In the genomic region with DNA sequence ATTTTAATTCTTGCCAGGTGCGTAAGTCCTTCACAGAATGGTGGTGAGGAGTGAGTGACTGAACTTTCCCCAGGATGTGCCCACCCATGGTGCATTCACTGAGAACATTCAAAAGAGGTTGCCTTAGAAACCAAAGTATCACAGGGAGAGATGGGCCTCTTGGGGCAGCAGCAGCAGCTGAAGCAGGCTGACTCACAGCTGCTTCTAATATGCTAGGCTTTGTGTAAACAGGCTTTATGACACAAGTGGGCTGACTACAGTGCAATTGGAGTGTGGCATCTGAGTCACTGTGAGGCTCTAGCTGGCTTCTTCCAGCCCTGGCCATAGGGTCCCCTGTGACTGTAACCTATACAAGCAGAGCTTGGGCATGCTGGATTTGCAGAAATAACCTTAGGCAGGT, we compare ENCODE assay signal across 2 cellular contexts.
TF ChIP-seq lines count a peak whose summit lies in the region.

No MANE protein-coding gene starts in this region.

TF ChIP-seq in HEK293, 187 proteins besides CTCF, POLR2A, EP300 and RAD21 (continued from another document and continues in another):
- TF ChIP-seq, protein P1, sequence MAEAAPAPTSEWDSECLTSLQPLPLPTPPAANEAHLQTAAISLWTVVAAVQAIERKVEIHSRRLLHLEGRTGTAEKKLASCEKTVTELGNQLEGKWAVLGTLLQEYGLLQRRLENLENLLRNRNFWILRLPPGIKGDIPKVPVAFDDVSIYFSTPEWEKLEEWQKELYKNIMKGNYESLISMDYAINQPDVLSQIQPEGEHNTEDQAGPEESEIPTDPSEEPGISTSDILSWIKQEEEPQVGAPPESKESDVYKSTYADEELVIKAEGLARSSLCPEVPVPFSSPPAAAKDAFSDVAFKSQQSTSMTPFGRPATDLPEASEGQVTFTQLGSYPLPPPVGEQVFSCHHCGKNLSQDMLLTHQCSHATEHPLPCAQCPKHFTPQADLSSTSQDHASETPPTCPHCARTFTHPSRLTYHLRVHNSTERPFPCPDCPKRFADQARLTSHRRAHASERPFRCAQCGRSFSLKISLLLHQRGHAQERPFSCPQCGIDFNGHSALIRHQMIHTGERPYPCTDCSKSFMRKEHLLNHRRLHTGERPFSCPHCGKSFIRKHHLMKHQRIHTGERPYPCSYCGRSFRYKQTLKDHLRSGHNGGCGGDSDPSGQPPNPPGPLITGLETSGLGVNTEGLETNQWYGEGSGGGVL (tag by site-specific recombination; IDR thresholded peaks at IDR 0.05): no peak
- TF ChIP-seq HOXC10 (CRISPR knock-in tag; IDR thresholded peaks at IDR 0.05) (no peak), ZNF560 (tag by site-specific recombination; IDR thresholded peaks at IDR 0.05; ENCODE audit: borderline replicate concordance) (no peak), ZNF175 (tag by site-specific recombination; IDR thresholded peaks at IDR 0.05) (no peak), ZNF664 (tag by site-specific recombination; IDR thresholded peaks at IDR 0.05) (no peak), ZNF830 (tag by site-specific recombination; IDR thresholded peaks at IDR 0.05; ENCODE audit: low read depth) (no peak), ZNF404 (tag by site-specific recombination; IDR thresholded peaks at IDR 0.05) (no peak), ZNF473 (tag by site-specific recombination; IDR thresholded peaks at IDR 0.05) (no peak), ZNF239 (tag by site-specific recombination; IDR thresholded peaks at IDR 0.05) (no peak), ZNF223 (tag by site-specific recombination; IDR thresholded peaks at IDR 0.05) (no peak), ZNF76 (tag by site-specific recombination; IDR thresholded peaks at IDR 0.05; ENCODE audit: borderline replicate concordance, low read depth) (no peak), ZFP37 (tag by site-specific recombination; IDR thresholded peaks at IDR 0.05) (no peak), RBAK (tag by site-specific recombination; IDR thresholded peaks at IDR 0.05) (no peak), ZNF16 (tag by site-specific recombination; IDR thresholded peaks at IDR 0.05; ENCODE audit: low read depth) (no peak), ZNF248 (tag by site-specific recombination; IDR thresholded peaks at IDR 0.05) (no peak), ZNF366 (tag by site-specific recombination; conservative IDR thresholded peaks at IDR 0.05) (no peak), ZBTB21 (tag by site-specific recombination; IDR thresholded peaks at IDR 0.05) (no peak), ZNF24 (tag by site-specific recombination; IDR thresholded peaks at IDR 0.05) (no peak; the same call in 1 of the 2 replicates), ZNF529 (tag by site-specific recombination; IDR thresholded peaks at IDR 0.05; ENCODE audit: insufficient replicate concordance) (peak; percentile 11), ZNF707 (tag by site-specific recombination; IDR thresholded peaks at IDR 0.05) (no peak), REPIN1 (tag by site-specific recombination; IDR thresholded peaks at IDR 0.05; ENCODE audit: low read depth) (no peak), ZSCAN23 (tag by site-specific recombination; IDR thresholded peaks at IDR 0.05) (0 out of 2 replicates have a peak, but pooled peaks have one; percentile 61), ZNF202 (tag by site-specific recombination; IDR thresholded peaks at IDR 0.05; ENCODE audit: borderline replicate concordance) (no peak), ZNF624 (tag by site-specific recombination; IDR thresholded peaks at IDR 0.05) (no peak)
- TF ChIP-seq, protein P2, sequence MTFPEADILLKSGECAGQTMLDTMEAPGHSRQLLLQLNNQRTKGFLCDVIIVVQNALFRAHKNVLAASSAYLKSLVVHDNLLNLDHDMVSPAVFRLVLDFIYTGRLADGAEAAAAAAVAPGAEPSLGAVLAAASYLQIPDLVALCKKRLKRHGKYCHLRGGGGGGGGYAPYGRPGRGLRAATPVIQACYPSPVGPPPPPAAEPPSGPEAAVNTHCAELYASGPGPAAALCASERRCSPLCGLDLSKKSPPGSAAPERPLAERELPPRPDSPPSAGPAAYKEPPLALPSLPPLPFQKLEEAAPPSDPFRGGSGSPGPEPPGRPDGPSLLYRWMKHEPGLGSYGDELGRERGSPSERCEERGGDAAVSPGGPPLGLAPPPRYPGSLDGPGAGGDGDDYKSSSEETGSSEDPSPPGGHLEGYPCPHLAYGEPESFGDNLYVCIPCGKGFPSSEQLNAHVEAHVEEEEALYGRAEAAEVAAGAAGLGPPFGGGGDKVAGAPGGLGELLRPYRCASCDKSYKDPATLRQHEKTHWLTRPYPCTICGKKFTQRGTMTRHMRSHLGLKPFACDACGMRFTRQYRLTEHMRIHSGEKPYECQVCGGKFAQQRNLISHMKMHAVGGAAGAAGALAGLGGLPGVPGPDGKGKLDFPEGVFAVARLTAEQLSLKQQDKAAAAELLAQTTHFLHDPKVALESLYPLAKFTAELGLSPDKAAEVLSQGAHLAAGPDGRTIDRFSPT (tag by site-specific recombination; IDR thresholded peaks at IDR 0.05): no peak
- TF ChIP-seq, protein P3, sequence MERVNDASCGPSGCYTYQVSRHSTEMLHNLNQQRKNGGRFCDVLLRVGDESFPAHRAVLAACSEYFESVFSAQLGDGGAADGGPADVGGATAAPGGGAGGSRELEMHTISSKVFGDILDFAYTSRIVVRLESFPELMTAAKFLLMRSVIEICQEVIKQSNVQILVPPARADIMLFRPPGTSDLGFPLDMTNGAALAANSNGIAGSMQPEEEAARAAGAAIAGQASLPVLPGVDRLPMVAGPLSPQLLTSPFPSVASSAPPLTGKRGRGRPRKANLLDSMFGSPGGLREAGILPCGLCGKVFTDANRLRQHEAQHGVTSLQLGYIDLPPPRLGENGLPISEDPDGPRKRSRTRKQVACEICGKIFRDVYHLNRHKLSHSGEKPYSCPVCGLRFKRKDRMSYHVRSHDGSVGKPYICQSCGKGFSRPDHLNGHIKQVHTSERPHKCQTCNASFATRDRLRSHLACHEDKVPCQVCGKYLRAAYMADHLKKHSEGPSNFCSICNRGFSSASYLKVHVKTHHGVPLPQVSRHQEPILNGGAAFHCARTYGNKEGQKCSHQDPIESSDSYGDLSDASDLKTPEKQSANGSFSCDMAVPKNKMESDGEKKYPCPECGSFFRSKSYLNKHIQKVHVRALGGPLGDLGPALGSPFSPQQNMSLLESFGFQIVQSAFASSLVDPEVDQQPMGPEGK (tag by site-specific recombination; IDR thresholded peaks at IDR 0.05): peak; percentile 43; the same call in 1 of the 2 replicates
- TF ChIP-seq, protein P4, sequence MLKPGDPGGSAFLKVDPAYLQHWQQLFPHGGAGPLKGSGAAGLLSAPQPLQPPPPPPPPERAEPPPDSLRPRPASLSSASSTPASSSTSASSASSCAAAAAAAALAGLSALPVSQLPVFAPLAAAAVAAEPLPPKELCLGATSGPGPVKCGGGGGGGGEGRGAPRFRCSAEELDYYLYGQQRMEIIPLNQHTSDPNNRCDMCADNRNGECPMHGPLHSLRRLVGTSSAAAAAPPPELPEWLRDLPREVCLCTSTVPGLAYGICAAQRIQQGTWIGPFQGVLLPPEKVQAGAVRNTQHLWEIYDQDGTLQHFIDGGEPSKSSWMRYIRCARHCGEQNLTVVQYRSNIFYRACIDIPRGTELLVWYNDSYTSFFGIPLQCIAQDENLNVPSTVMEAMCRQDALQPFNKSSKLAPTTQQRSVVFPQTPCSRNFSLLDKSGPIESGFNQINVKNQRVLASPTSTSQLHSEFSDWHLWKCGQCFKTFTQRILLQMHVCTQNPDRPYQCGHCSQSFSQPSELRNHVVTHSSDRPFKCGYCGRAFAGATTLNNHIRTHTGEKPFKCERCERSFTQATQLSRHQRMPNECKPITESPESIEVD (tag by site-specific recombination; IDR thresholded peaks at IDR 0.05): 0 out of 2 replicates have a peak, but pooled peaks have one; percentile 23

TF ChIP-seq in HepG2, 621 proteins besides CTCF, POLR2A, EP300 and RAD21 (continued from another document and continues in another):
- TF ChIP-seq ZNF792 (CRISPR knock-in tag; IDR thresholded peaks at IDR 0.05) (peak; percentile 45; the same call in 1 of the 2 replicates), BCL6 (CRISPR knock-in tag; IDR thresholded peaks at IDR 0.05) (0 out of 2 replicates have a peak, but pooled peaks have one; percentile 7), NR2F6 (IDR thresholded peaks at IDR 0.05) (no peak), NR2F6 (CRISPR knock-in tag; IDR thresholded peaks at IDR 0.05) (no peak), ZNF614 (CRISPR knock-in tag; IDR thresholded peaks at IDR 0.05; ENCODE audit: borderline replicate concordance) (peak; percentile 40; the same call in 1 of the 2 replicates), ZNF12 (CRISPR knock-in tag; IDR thresholded peaks at IDR 0.05) (peak; percentile 96), FOXO1 (CRISPR knock-in tag; IDR thresholded peaks at IDR 0.05) (peak; percentile 84), HDAC1 (CRISPR knock-in tag; IDR thresholded peaks at IDR 0.05) (0 out of 2 replicates have a peak, but pooled peaks have one; percentile 29), MTF1 (CRISPR knock-in tag; IDR thresholded peaks at IDR 0.05) (no peak), RFX3 (CRISPR knock-in tag; IDR thresholded peaks at IDR 0.05) (peak; percentile 62), DPF2 (CRISPR knock-in tag; IDR thresholded peaks at IDR 0.05; ENCODE audit: borderline replicate concordance, low read depth) (peak; percentile 30; the same call in 1 of the 2 replicates), XRCC5 (optimal IDR thresholded peaks at IDR 0.05; ENCODE audit: low read length) (peak; percentile 65), TBX2 (CRISPR knock-in tag; IDR thresholded peaks at IDR 0.05; ENCODE audit: borderline replicate concordance) (0 out of 2 replicates have a peak, but pooled peaks have one; percentile 24), SOX13 (IDR thresholded peaks at IDR 0.05) (no peak), SOX13 (CRISPR knock-in tag; conservative IDR thresholded peaks at IDR 0.05 in 1 of 2, IDR thresholded peaks at IDR 0.05 in 1 of 2) (peak in 1 of 2 experiments; percentile 48; a peak in 1 of 4 replicates), FOXK1 (CRISPR knock-in tag; IDR thresholded peaks at IDR 0.05; ENCODE audit: borderline replicate concordance, low read depth) (peak; percentile 70; the same call in 1 of the 2 replicates), SUZ12 (IDR thresholded peaks at IDR 0.05; ENCODE audit: low read depth, low read length) (no peak), HNRNPH1 (optimal IDR thresholded peaks at IDR 0.05; ENCODE audit: low read depth, low read length) (no peak), CEBPG (CRISPR knock-in tag; IDR thresholded peaks at IDR 0.05) (peak; percentile 60), ZNF766 (CRISPR knock-in tag; IDR thresholded peaks at IDR 0.05; ENCODE audit: borderline replicate concordance) (no peak), KLF16 (CRISPR knock-in tag; IDR thresholded peaks at IDR 0.05) (0 out of 4 replicates have a peak, but pooled peaks of 1 of the 2 experiments have one; percentile 36)
- TF ChIP-seq, protein P5, sequence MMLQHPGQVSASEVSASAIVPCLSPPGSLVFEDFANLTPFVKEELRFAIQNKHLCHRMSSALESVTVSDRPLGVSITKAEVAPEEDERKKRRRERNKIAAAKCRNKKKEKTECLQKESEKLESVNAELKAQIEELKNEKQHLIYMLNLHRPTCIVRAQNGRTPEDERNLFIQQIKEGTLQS (CRISPR knock-in tag; IDR thresholded peaks at IDR 0.05): peak; percentile 50; the same call in 1 of the 2 replicates
- TF ChIP-seq, protein P6, sequence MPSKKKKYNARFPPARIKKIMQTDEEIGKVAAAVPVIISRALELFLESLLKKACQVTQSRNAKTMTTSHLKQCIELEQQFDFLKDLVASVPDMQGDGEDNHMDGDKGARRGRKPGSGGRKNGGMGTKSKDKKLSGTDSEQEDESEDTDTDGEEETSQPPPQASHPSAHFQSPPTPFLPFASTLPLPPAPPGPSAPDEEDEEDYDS (CRISPR knock-in tag; IDR thresholded peaks at IDR 0.05): peak; percentile 34; the same call in 1 of the 2 replicates
- TF ChIP-seq, protein P7, sequence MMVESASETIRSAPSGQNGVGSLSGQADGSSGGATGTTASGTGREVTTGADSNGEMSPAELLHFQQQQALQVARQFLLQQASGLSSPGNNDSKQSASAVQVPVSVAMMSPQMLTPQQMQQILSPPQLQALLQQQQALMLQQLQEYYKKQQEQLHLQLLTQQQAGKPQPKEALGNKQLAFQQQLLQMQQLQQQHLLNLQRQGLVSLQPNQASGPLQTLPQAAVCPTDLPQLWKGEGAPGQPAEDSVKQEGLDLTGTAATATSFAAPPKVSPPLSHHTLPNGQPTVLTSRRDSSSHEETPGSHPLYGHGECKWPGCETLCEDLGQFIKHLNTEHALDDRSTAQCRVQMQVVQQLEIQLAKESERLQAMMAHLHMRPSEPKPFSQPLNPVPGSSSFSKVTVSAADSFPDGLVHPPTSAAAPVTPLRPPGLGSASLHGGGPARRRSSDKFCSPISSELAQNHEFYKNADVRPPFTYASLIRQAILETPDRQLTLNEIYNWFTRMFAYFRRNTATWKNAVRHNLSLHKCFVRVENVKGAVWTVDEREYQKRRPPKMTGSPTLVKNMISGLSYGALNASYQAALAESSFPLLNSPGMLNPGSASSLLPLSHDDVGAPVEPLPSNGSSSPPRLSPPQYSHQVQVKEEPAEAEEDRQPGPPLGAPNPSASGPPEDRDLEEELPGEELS (CRISPR knock-in tag; IDR thresholded peaks at IDR 0.05): peak; percentile 54; the same call in 1 of the 2 replicates
- TF ChIP-seq, protein P8, sequence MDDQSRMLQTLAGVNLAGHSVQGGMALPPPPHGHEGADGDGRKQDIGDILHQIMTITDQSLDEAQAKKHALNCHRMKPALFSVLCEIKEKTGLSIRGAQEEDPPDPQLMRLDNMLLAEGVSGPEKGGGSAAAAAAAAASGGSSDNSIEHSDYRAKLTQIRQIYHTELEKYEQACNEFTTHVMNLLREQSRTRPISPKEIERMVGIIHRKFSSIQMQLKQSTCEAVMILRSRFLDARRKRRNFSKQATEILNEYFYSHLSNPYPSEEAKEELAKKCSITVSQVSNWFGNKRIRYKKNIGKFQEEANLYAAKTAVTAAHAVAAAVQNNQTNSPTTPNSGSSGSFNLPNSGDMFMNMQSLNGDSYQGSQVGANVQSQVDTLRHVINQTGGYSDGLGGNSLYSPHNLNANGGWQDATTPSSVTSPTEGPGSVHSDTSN (CRISPR knock-in tag; IDR thresholded peaks at IDR 0.05; ENCODE audit: borderline replicate concordance): no peak
- TF ChIP-seq, protein P9, sequence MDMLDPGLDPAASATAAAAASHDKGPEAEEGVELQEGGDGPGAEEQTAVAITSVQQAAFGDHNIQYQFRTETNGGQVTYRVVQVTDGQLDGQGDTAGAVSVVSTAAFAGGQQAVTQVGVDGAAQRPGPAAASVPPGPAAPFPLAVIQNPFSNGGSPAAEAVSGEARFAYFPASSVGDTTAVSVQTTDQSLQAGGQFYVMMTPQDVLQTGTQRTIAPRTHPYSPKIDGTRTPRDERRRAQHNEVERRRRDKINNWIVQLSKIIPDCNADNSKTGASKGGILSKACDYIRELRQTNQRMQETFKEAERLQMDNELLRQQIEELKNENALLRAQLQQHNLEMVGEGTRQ (IDR thresholded peaks at IDR 0.05; ENCODE audit: low read depth, low read length): no peak
- TF ChIP-seq, protein P9 (CRISPR knock-in tag; IDR thresholded peaks at IDR 0.05; ENCODE audit: borderline replicate concordance): no peak
